Comparison of ENCODE assay signal across 15 cellular contexts in genomic region chr21:43943512-43944110, GRCh38.
DNase-seq lines count a peak whose midpoint lies in the region; ATAC-seq and TF ChIP-seq lines count a peak whose summit lies in the region.
"Had no signal": no experiment of that assay in that cellular context is flagged by ENCODE, and none has a peak within 500 bp of the region (broad histone marks: within the 10 kb centered on the region; RNA-seq: fewer than 3 reads in every experiment).

No MANE protein-coding gene starts in this region.

- H4K8ac ChIP-seq in neuronal stem cell (ENCODE audit: low read depth, low read length), result no peak overlapping the region

- H3K23ac ChIP-seq in neuronal stem cell (ENCODE audit: low read depth, low read length, poor library complexity), result peak overlapping the region; percentile 85

- WGBS in neuronal stem cell (ENCODE audit: extremely low coverage in 2 of 2, insufficient read length in 2 of 2, insufficient replicate concordance in 1 of 2), 2 donors, result no CpG with 5 or more reads among the region's 31 CpGs

- H3K27ac ChIP-seq in left ventricle myocardium inferior (replicated peaks), result peak overlapping the region; percentile 67
- H3K27ac ChIP-seq in RWPE1, result peak overlapping the region; percentile 27
- no peak overlapping the region for H3K27ac ChIP-seq in neuronal stem cell (replicated peaks; ENCODE audit: low read length)
- H3K27ac ChIP-seq: BLaER1 had no signal

- no peak overlapping the region for H3K4me2 ChIP-seq in neuronal stem cell (ENCODE audit: insufficient read depth, low read length, poor library complexity, severe bottlenecking)

- H2AK5ac ChIP-seq in neuronal stem cell (ENCODE audit: low read depth, low read length), result peak overlapping the region; percentile 96

- H3K27me3 ChIP-seq in left ventricle myocardium inferior (ENCODE audit: low read depth) (no peaks in the 10 kb centered on the region), neuronal stem cell (ENCODE audit: control insufficient read depth in 3 of 3, insufficient read depth in 3 of 3, low read depth in 1 of 3, low read length in 3 of 3) (no peaks in the 10 kb centered on the region)
- H3K27me3 ChIP-seq: BLaER1 had no signal

- H2BK5ac ChIP-seq in neuronal stem cell (ENCODE audit: low read length), result peak overlapping the region; percentile 78

- H3K9ac ChIP-seq in neuronal stem cell (ENCODE audit: low read depth, low read length, poor library complexity), result no peak overlapping the region
- H3K9ac ChIP-seq: BLaER1 had no signal

- H3K9me3 ChIP-seq in left ventricle myocardium inferior (replicated peaks) (peaks cover 5% of the 10 kb centered on the region), neuronal stem cell (replicated peaks in 1 of 2; ENCODE audit: control insufficient read depth in 2 of 2, insufficient read depth in 1 of 2, low read depth in 1 of 2, low read length in 2 of 2) (no peaks in the 10 kb centered on the region)

- peak overlapping the region; percentile 64 for H3K14ac ChIP-seq in neuronal stem cell (ENCODE audit: low read length)

- peaks cover 4% of the 10 kb centered on the region for H3K79me1 ChIP-seq in neuronal stem cell (ENCODE audit: low read depth, low read length)

- CTCF ChIA-PET in RWPE1 (lab: Yijun Ruan, JAX), result no interaction called here

- H3K4ac ChIP-seq in neuronal stem cell (ENCODE audit: low read length), result peak overlapping the region; percentile 66

- TF ChIP-seq CTCF in left ventricle myocardium inferior (IDR thresholded peaks at IDR 0.05; ENCODE audit: borderline replicate concordance) (no peak), RWPE1 (conservative IDR thresholded peaks at IDR 0.05; ENCODE audit: low read depth) (no peak)

- intact Hi-C loops in left ventricle myocardium inferior (cut with micrococcal nuclease), result no loop called here
- intact Hi-C loops in left ventricle myocardium superior (cut with micrococcal nuclease), result no loop called here

- H2BK120ac ChIP-seq in neuronal stem cell (ENCODE audit: low read depth, low read length), result no peak overlapping the region

- peak overlapping the region; percentile 75 for H2BK15ac ChIP-seq in neuronal stem cell (ENCODE audit: low read length)

- H3K4me3 ChIP-seq in left ventricle myocardium inferior (no peak overlapping the region), neuronal stem cell (ENCODE audit: low read length in 2 of 2) (no peak overlapping the region)
- H3K4me3 ChIP-seq: BLaER1 had no signal

- H3K36me3 ChIP-seq in left ventricle myocardium inferior (peaks cover 10% of the 10 kb centered on the region), neuronal stem cell (replicated peaks in 1 of 2; ENCODE audit: control insufficient read depth in 2 of 2, insufficient read depth in 2 of 2, low read length in 2 of 2) (peaks cover 0 to 8% of the 10 kb centered on the region in 2 donors)

- DNase-seq in left ventricle myocardium inferior, result no peak
- DNase-seq in left ventricle myocardium superior, result no peak
- DNase-seq in RWPE1 (ENCODE audit: low spot score), result no peak
- DNase-seq in neuronal stem cell (ENCODE audit: low spot score), result no peak
- DNase-seq in middle frontal gyrus (ENCODE audit: extremely low spot score, low spot score), result no peak
- DNase-seq: 8988T, DMS153, DMS79, GDM1, HFFc6 had no signal

- peak overlapping the region; percentile 22 for H2BK12ac ChIP-seq in neuronal stem cell (ENCODE audit: low read length)

- H2AFZ ChIP-seq in neuronal stem cell (ENCODE audit: low read length), result no peak overlapping the region

- H3K18ac ChIP-seq in neuronal stem cell (ENCODE audit: low read length), result peak overlapping the region; percentile 94

- H3K4me1 ChIP-seq in left ventricle myocardium inferior, result peaks cover 45% of the 10 kb centered on the region
- H3K4me1 ChIP-seq in neuronal stem cell (ENCODE audit: control insufficient read depth in 2 of 2, insufficient read depth in 1 of 2, low read depth in 1 of 2, low read length in 2 of 2), result peaks cover 11 to 19% of the 10 kb centered on the region in 2 donors

- H4K91ac ChIP-seq in neuronal stem cell (ENCODE audit: low read depth, low read length, poor library complexity), result no peak overlapping the region

- POLR2A ChIA-PET in RWPE1 (lab: Yijun Ruan, JAX; ENCODE audit: low non-redundant PET), result no interaction called here

- ATAC-seq in left ventricle myocardium superior (no peak), HG03378 (IDR thresholded peaks at IDR 0.05; ENCODE audit: unreplicated experiment) (no peak), GM18870 (IDR thresholded peaks at IDR 0.05; ENCODE audit: unreplicated experiment) (no peak)
- ATAC-seq: HCT116, HepG2 had no signal
